In the genomic region with DNA sequence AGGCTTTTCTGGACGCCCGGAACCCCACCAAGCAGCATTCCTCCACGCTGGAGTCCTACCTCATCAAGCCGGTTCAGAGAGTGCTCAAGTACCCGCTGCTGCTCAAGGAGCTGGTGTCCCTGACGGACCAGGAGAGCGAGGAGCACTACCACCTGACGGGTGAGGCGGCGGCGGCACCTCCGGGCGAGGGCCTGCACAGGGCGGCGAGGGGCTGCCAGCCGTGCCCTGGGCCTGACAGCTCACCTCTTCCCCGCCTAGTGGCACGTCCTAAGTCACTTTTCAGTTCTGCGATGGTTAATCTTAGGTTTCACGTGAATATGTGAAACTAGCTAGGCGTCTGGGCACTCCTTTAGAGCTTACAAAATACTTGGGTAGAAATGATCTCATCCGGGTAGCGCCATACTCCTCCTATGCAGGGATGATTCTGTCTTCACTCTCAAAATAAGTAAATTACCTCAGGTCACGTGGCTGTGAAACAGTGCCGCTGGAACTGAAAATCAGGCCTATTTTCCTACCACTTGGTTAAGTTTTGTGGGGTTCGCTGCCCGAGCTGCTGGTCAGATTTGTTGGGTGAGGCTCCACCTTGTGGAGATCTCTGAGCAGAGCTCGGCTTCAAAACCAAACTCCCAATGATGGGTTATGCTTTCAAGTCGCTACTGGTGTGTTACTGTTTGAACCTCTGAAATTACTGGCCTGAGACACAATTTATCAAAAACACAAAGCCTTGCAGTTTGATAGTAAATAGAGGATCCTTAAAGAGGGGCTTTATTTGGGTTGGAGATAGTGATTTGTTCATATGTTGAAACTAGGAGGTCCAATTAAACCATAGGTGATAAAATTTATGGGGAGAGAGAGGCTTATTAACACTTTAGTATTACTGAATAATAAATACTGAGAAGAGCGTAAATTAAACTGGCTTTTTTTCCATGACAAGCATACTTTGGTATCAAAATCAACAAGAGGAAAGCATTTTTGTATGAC, we compare ENCODE assay signal across 8 cellular contexts. TPM values are rescaled to one million over a fixed set of nuclear protein-coding genes. Genes with fewer than 3 reads are reported as not detected.
DNase-seq lines count a peak whose midpoint lies in the region; ATAC-seq, FAIRE-seq and TF ChIP-seq lines count a peak whose summit lies in the region.

No MANE protein-coding gene starts in this region.

- peaks cover 32% of the 10 kb centered on the region; the same call in 2 of the 3 replicates for H3K36me3 ChIP-seq in K562 (ENCODE audit: control insufficient read depth, insufficient read depth, low read length)

- TF ChIP-seq POLR2A in K562 (conservative IDR thresholded peaks at IDR 0.05), result no peak

- TF ChIP-seq RAD21 in K562 (CRISPR knock-in tag; conservative IDR thresholded peaks at IDR 0.05 in 1 of 2, IDR thresholded peaks at IDR 0.05 in 1 of 2), result peak in 1 of 2 experiments; percentile 42; a peak in 1 of 4 replicates

- intact Hi-C loops in K562 (cut with micrococcal nuclease), result loop anchor here (5.0 kb wide), 2 partner anchors 61 to 321 kb away; no protein-coding TSS in a partner anchor

- no peak overlapping the region for H3K9ac ChIP-seq in K562 (ENCODE audit: insufficient read depth in 1 of 2, low read depth in 2 of 2, low read length in 2 of 2)

- H3K79me2 ChIP-seq in K562 (ENCODE audit: control insufficient read depth, insufficient read depth, low read length), result no peaks in the 10 kb centered on the region

- H3K9me3 ChIP-seq in K562 (replicated peaks; ENCODE audit: control insufficient read depth, insufficient read depth, low read depth, low read length), result no peaks in the 10 kb centered on the region

- H3K4me2 ChIP-seq in K562 (ENCODE audit: insufficient read depth, low read length), result no peak overlapping the region

- 0 out of 5 replicates have a peak, but pooled peaks cover 0 to under 1% of the 10 kb centered on the region in 2 experiments for H3K27me3 ChIP-seq in K562 (ENCODE audit: control insufficient read depth in 2 of 2, insufficient read depth in 2 of 2, low read length in 2 of 2)

- H4K20me1 ChIP-seq in K562 (replicated peaks; ENCODE audit: control insufficient read depth, insufficient read depth, low read length), result no peaks in the 10 kb centered on the region

- no peaks in the 10 kb centered on the region for H3K9me1 ChIP-seq in K562 (ENCODE audit: control insufficient read depth, insufficient read depth, low read length)

- DNase-seq in CMK (ENCODE audit: low read depth) (peak; percentile 12), GM19238 (ENCODE audit: insufficient read length, low spot score) (peak; percentile 29), M059J (ENCODE audit: low read depth) (peak; percentile 78), K562 (ENCODE audit: extremely low read depth in 1 of 4, low spot score in 3 of 4) (peak in 3 of 4 experiments; percentile 22 to 47 (median 33))
- DNase-seq in stimulated activated CD4-positive, alpha-beta T cell treated with anti-CD3 and anti-CD28 coated beads, Interleukin-15, amount 100 ng/mL, for 24 hours, result peak; percentile 37
- no peak for DNase-seq in activated CD8-positive, alpha-beta memory T cell treated with anti-CD3 and anti-CD28 coated beads, Interleukin-2, amount 50 U/mL, for 4 hours

- FAIRE-seq in K562 (lab: Jason Lieb, UNC) (peak; percentile 42), islet of Langerhans (lab: Jason Lieb, UNC) (peak; percentile 77)

- no peak for TF ChIP-seq EP300 in K562 (IDR thresholded peaks at IDR 0.05; ENCODE audit: low read length)

- no peak overlapping the region for H3K27ac ChIP-seq in K562 (ENCODE audit: extremely low read depth, low read depth, low read length)

- 85% methylated on average over 30 of the region's 30 CpGs for WGBS in K562 (ENCODE audit: insufficient coverage, low coverage, missing lambda C conversion rate)

- CTCF ChIA-PET in K562 (lab: Yijun Ruan, JAX; ENCODE audit: low intra/inter-chr PET ratio), result interaction anchor here (1.4 kb wide), 1 partner anchor 573 kb away, joined by 7 read pairs; no protein-coding TSS in a partner anchor

- no peak overlapping the region for H3K4me3 ChIP-seq in K562

- H3K4me1 ChIP-seq in K562 (replicated peaks in 1 of 2; ENCODE audit: control insufficient read depth in 2 of 2, insufficient read depth in 2 of 2, low read length in 2 of 2), result no peaks in the 10 kb centered on the region; a peak in 1 of 5 replicates

- POLR2A ChIA-PET in K562 (lab: Yijun Ruan, JAX), result interaction anchor here (0.6 to 1.5 kb wide), 2 partner anchors 10 to 361 kb away, joined by 3 to 5 read pairs; no protein-coding TSS in a partner anchor

- peak; percentile 53 for TF ChIP-seq CTCF in K562 (IDR thresholded peaks at IDR 0.05 in 2 of 3, conservative IDR thresholded peaks at IDR 0.05 in 1 of 3; ENCODE audit: insufficient read depth in 2 of 3, low read depth in 1 of 3, low read length in 3 of 3)

- in situ Hi-C loops in K562 (cut with MboI), result no loop called here

- no TSS peak for BruUV-seq in K562 (replicated peaks; lab: Mats Ljungman, UMichigan)

- H2AFZ ChIP-seq in K562 (ENCODE audit: low read depth, low read length), result no peak overlapping the region

- ATAC-seq in K562 (peak; percentile 68), HG03108 (IDR thresholded peaks at IDR 0.05; ENCODE audit: unreplicated experiment) (no peak)

TF ChIP-seq in K562, 482 proteins besides CTCF, POLR2A, EP300 and RAD21:
- no peak for TF ChIP-seq IRF1 (CRISPR knock-in tag; IDR thresholded peaks at IDR 0.05; ENCODE audit: borderline replicate concordance)
- TF ChIP-seq SMC3 (conservative IDR thresholded peaks at IDR 0.05; ENCODE audit: insufficient read depth, low read depth, low read length), result 0 out of 2 replicates have a peak, but pooled peaks have one; percentile 25
- TF ChIP-seq MYC (IDR thresholded peaks at IDR 0.05; ENCODE audit: low read depth, low read length), result no peak
- no peak for TF ChIP-seq MYC (CRISPR knock-in tag; IDR thresholded peaks at IDR 0.05; ENCODE audit: borderline replicate concordance, low read depth)
- TF ChIP-seq POLR2G (IDR thresholded peaks at IDR 0.05; ENCODE audit: low read depth, low read length), result peak; percentile 47; the same call in 1 of the 2 replicates
- peak; percentile 53 for TF ChIP-seq CTCFL (IDR thresholded peaks at IDR 0.05; ENCODE audit: borderline replicate concordance, insufficient read depth, low read depth, low read length, poor library complexity, severe bottlenecking)
TF ChIP-seq in K562: peak in this region for 3.

RNA-seq across cellular contexts. Expression of gene CLDN20, which starts 15.5 kb away (rescaled TPM):
- total RNA-seq in M059J (2014; rRNA removed; shearing (Covaris generic)), result not detected in 2 replicates
- total RNA-seq in K562 (2011; cell fraction: chromatin; rRNA removed; ENCODE audit: low replicate concordance), result not detected in 2 replicates
- not detected in 2 replicates for total RNA-seq in K562 (2011; cell fraction: nucleolus; rRNA removed)
- not detected in 2 replicates for total RNA-seq in K562 (2011; cell fraction: nucleoplasm; rRNA removed)
- total RNA-seq in K562 (2014; rRNA removed) (not detected in 2 replicates), K562 (2014; rRNA removed; fragmentation: Illumina TruSeq; extraction: Trizol) (not detected in 2 replicates), K562 (2015; rRNA removed; fragmentation: Illumina TruSeq; extraction: Trizol) (not detected in 2 replicates), K562 (2021) (not detected in 2 replicates)
- polyA plus RNA-seq in K562 (2011; rRNA removed) (not detected in 2 replicates), K562 (2014; fragmentation: Illumina TruSeq; extraction: Trizol) (not detected in 2 replicates), K562 (2014; fragmentation: Nextera tagmentation; extraction: Ambion mirVana) (not detected), K562 (2014; rRNA removed) (not detected in 2 replicates)
- not detected in 2 replicates for polyA plus RNA-seq in K562 (2011; cell fraction: cytosol; rRNA removed)
- not detected in 2 replicates for polyA plus RNA-seq in K562 (2011; cell fraction: nucleus; rRNA removed)
- 0.18 and 0.26 TPM in 2 replicates for polyA plus RNA-seq in K562 (2012)
- polyA minus RNA-seq in K562 (2011; rRNA and poly(A)+ RNA removed), result not detected in 2 replicates
- polyA minus RNA-seq in K562 (2011; cell fraction: cytosol; rRNA and poly(A)+ RNA removed), result not detected in 2 replicates
- polyA minus RNA-seq in K562 (2011; cell fraction: nucleus; rRNA and poly(A)+ RNA removed), result not detected in 2 replicates
